20 cellular contexts compared by ENCODE assay signal in the genomic region with DNA sequence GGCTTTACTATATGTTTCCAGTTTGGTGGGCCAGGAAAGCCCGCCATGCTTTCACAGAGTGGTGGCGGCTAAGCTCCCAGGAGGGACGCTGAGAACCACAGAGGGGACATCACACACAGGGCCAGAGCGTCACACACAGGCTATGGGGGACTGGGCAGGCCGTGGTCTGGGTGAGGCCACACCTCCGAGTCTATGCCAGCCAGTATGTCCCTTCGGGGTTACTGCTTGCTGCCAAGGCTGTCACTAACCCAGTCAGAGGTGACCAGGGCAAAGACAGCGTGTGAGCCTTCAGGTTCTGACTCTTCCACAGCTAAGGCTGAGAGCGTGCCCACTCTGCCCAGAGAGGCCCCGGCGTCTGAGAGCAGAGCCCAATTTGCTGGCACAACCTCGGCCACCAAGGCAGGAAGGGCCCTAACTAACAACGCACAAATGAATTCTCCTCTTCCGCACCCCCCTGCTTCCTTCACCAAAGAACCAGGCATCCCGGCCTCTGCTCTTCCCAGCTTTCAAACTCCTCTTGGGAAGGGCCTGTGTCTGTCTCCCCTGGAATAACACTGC. TPM values are rescaled to one million over a fixed set of nuclear protein-coding genes. Genes with fewer than 3 reads are reported as not detected.
DNase-seq lines count a peak whose midpoint lies in the region; ATAC-seq, FAIRE-seq and TF ChIP-seq lines count a peak whose summit lies in the region.
"Had no signal": no experiment of that assay in that cellular context is flagged by ENCODE, and none has a peak within 500 bp of the region (broad histone marks: within the 10 kb centered on the region; RNA-seq: fewer than 3 reads in every experiment).

No MANE protein-coding gene starts in this region.

- no peak for TF ChIP-seq POLR2A in K562 (conservative IDR thresholded peaks at IDR 0.05)

- H3K79me2 ChIP-seq in K562 (ENCODE audit: control insufficient read depth, insufficient read depth, low read length) (peaks cover 47% of the 10 kb centered on the region), hepatocyte (no peaks in the 10 kb centered on the region)

- TF ChIP-seq RAD21 in K562 (CRISPR knock-in tag; conservative IDR thresholded peaks at IDR 0.05 in 1 of 2, IDR thresholded peaks at IDR 0.05 in 1 of 2) = no peak

- H3K36me3 ChIP-seq in K562 (ENCODE audit: control insufficient read depth, insufficient read depth, low read length) (peaks cover 48% of the 10 kb centered on the region; the same call in 2 of the 3 replicates), muscle layer of duodenum (ENCODE audit: control insufficient read depth in 1 of 2, insufficient read depth in 2 of 2, low read length in 2 of 2) (peaks cover 0 to 11% of the 10 kb centered on the region in 2 donors), upper lobe of right lung (peaks cover 10% of the 10 kb centered on the region), small intestine (ENCODE audit: control insufficient read depth in 2 of 2, insufficient read depth in 2 of 2, low read length in 2 of 2) (no peaks in the 10 kb centered on the region), hepatocyte (replicated peaks; ENCODE audit: insufficient read depth, low read depth) (no peaks in the 10 kb centered on the region)
- H3K36me3 ChIP-seq: pancreas, SJSA1, suprapubic skin had no signal

- H3K27ac ChIP-seq in K562 (ENCODE audit: extremely low read depth, low read depth, low read length) (no peak overlapping the region), muscle layer of duodenum (ENCODE audit: low read length) (peak overlapping the region; percentile 21), upper lobe of right lung (no peak overlapping the region), small intestine (ENCODE audit: low read depth in 1 of 2, low read length in 1 of 2) (no peak overlapping the region), hepatocyte (no peak overlapping the region)
- H3K27ac ChIP-seq: pancreas, SJSA1, suprapubic skin had no signal

- no peak for TF ChIP-seq EP300 in K562 (IDR thresholded peaks at IDR 0.05; ENCODE audit: low read length)

- H4K20me1 ChIP-seq in K562 (replicated peaks; ENCODE audit: control insufficient read depth, insufficient read depth, low read length) (no peaks in the 10 kb centered on the region), hepatocyte (ENCODE audit: insufficient read depth, poor library complexity, severe bottlenecking) (no peaks in the 10 kb centered on the region)

- no peak for FAIRE-seq in K562 (lab: Jason Lieb, UNC)
- FAIRE-seq in small intestine (lab: Jason Lieb, UNC) = no peak
- FAIRE-seq: D721Med, endometrium, frontal cortex, pancreas had no signal

- H2AFZ ChIP-seq in K562 (ENCODE audit: low read depth, low read length) (no peak overlapping the region), hepatocyte (no peak overlapping the region)

- ATAC-seq in Right ventricle myocardium inferior = peak; percentile 45
- ATAC-seq in K562 = no peak
- no peak for ATAC-seq in upper lobe of right lung
- ATAC-seq: activated naive CD4-positive, alpha-beta T cell treated with anti-CD3 and anti-CD28 coated beads, Interleukin-2, amount 50 U/mL, for 72 hours; pancreas had no signal

- CTCF ChIA-PET in K562 (lab: Yijun Ruan, JAX; ENCODE audit: low intra/inter-chr PET ratio) = no interaction called here

- H3K9ac ChIP-seq in K562 (ENCODE audit: insufficient read depth in 1 of 2, low read depth in 2 of 2, low read length in 2 of 2) = peak overlapping the region in 1 of 2 experiments; percentile 80; a peak in 2 of 4 replicates

- H3K4me3 ChIP-seq in K562 (no peak overlapping the region), muscle layer of duodenum (ENCODE audit: low read depth in 1 of 2, low read length in 2 of 2) (no peak overlapping the region), upper lobe of right lung (no peak overlapping the region), small intestine (ENCODE audit: low read depth in 1 of 2, low read length in 2 of 2) (no peak overlapping the region), hepatocyte (no peak overlapping the region)
- H3K4me3 ChIP-seq: pancreas, SJSA1 had no signal

- H3K9me1 ChIP-seq in K562 (ENCODE audit: control insufficient read depth, insufficient read depth, low read length) = no peaks in the 10 kb centered on the region

- H3K27me3 ChIP-seq in K562 (ENCODE audit: control insufficient read depth in 2 of 2, insufficient read depth in 2 of 2, low read length in 2 of 2) = no peaks in the 10 kb centered on the region
- no peaks in the 10 kb centered on the region for H3K27me3 ChIP-seq in muscle layer of duodenum (ENCODE audit: low read depth, low read length)
- no peaks in the 10 kb centered on the region for H3K27me3 ChIP-seq in upper lobe of right lung
- no peaks in the 10 kb centered on the region for H3K27me3 ChIP-seq in small intestine (ENCODE audit: control insufficient read depth in 2 of 2, insufficient read depth in 2 of 2, low read length in 2 of 2)
- H3K27me3 ChIP-seq in hepatocyte = no peaks in the 10 kb centered on the region
- H3K27me3 ChIP-seq: pancreas, SJSA1, spleen, suprapubic skin had no signal

- in situ Hi-C loops in K562 (cut with MboI) = no loop called here

- no peak for TF ChIP-seq CTCF in K562 (IDR thresholded peaks at IDR 0.05 in 2 of 3, conservative IDR thresholded peaks at IDR 0.05 in 1 of 3; ENCODE audit: insufficient read depth in 2 of 3, low read depth in 1 of 3, low read length in 3 of 3)
- no peak for TF ChIP-seq CTCF in upper lobe of right lung (IDR thresholded peaks at IDR 0.05)
- no peak for TF ChIP-seq CTCF in hepatocyte (IDR thresholded peaks at IDR 0.05; ENCODE audit: poor library complexity)

- no peak for DNase-seq in Right ventricle myocardium inferior (ENCODE audit: missing footprints)
- DNase-seq in cardiac septum (ENCODE audit: low spot score) = no peak
- no peak for DNase-seq in K562 (ENCODE audit: extremely low read depth in 1 of 4, low spot score in 3 of 4)
- DNase-seq in upper lobe of right lung = no peak
- no peak for DNase-seq in NCI-H1694 treated with DMSO at 0.1 percent for 48 hours (lab: John Stamatoyannopoulos, UW)
- DNase-seq in small intestine = no peak
- no peak for DNase-seq in hepatocyte (ENCODE audit: low spot score)
- DNase-seq: activated CD8-positive, alpha-beta memory T cell treated with anti-CD3 and anti-CD28 coated beads for 24 hours; NCI-H1105 treated with DMSO at 0.1 percent for 48 hours; NCI-H2171; NK-92 treated with Interleukin-12 subunit alpha and Interleukin-12 subunit beta, amount 100 ng/mL, for 24 hours; pancreas; spleen had no signal

- H3K9me2 ChIP-seq in hepatocyte (replicated peaks; ENCODE audit: insufficient read depth) = no peaks in the 10 kb centered on the region

- intact Hi-C loops in Right ventricle myocardium inferior (cut with DNase I) (no loop called here), cardiac septum (cut with DNase I) (loop anchor here (10.0 kb wide), 1 partner anchor 198 kb away; no protein-coding TSS in a partner anchor), K562 (cut with micrococcal nuclease) (no loop called here), upper lobe of right lung (cut with DNase I) (no loop called here)

- no peaks in the 10 kb centered on the region for H3K9me3 ChIP-seq in K562 (replicated peaks; ENCODE audit: control insufficient read depth, insufficient read depth, low read depth, low read length)
- no peaks in the 10 kb centered on the region for H3K9me3 ChIP-seq in muscle layer of duodenum (ENCODE audit: control insufficient read depth in 1 of 2, low read length in 2 of 2)
- H3K9me3 ChIP-seq in upper lobe of right lung = no peaks in the 10 kb centered on the region
- H3K9me3 ChIP-seq in small intestine (ENCODE audit: control insufficient read depth, low read depth) = no peaks in the 10 kb centered on the region
- no peaks in the 10 kb centered on the region for H3K9me3 ChIP-seq in hepatocyte (ENCODE audit: low read depth)
- H3K9me3 ChIP-seq: pancreas, SJSA1, spleen, suprapubic skin had no signal

- H3K4me2 ChIP-seq in K562 (ENCODE audit: insufficient read depth, low read length) (peak overlapping the region; percentile 84; the same call in 1 of the 2 replicates), hepatocyte (no peak overlapping the region)

- H3K4me1 ChIP-seq in K562 (replicated peaks in 1 of 2; ENCODE audit: control insufficient read depth in 2 of 2, insufficient read depth in 2 of 2, low read length in 2 of 2) = peaks cover 10 to 39% of the 10 kb centered on the region in 2 experiments; a peak in 4 of 5 replicates
- H3K4me1 ChIP-seq in muscle layer of duodenum (ENCODE audit: control insufficient read depth in 1 of 2, insufficient read depth in 2 of 2, low read length in 2 of 2) = peaks cover 12 to 61% of the 10 kb centered on the region in 2 donors
- peaks cover 33% of the 10 kb centered on the region for H3K4me1 ChIP-seq in upper lobe of right lung
- peaks cover 0 to 4% of the 10 kb centered on the region in 2 donors for H3K4me1 ChIP-seq in small intestine (ENCODE audit: control insufficient read depth in 2 of 2, insufficient read depth in 1 of 2, low read depth in 1 of 2, low read length in 1 of 2)
- H3K4me1 ChIP-seq in hepatocyte (ENCODE audit: insufficient read depth) = no peaks in the 10 kb centered on the region

- POLR2A ChIA-PET in K562 (lab: Yijun Ruan, JAX) = no interaction called here

- no TSS peak for BruUV-seq in K562 (replicated peaks; lab: Mats Ljungman, UMichigan)

- WGBS in K562 (ENCODE audit: insufficient coverage, low coverage, missing lambda C conversion rate) = 98% methylated on average over 8 of the region's 15 CpGs
- WGBS in small intestine, 3 donors = 87 to 93% (median 90%) methylated on average over 15 of the region's 15 CpGs
- 91% methylated on average over 15 of the region's 15 CpGs for WGBS in hepatocyte (ENCODE audit: low lambda C conversion rate, missing lambda C conversion rate)

RNA-seq across cellular contexts. Expression of gene PLD6, which starts 2.9 kb away (rescaled TPM):
- 12.9 TPM for total RNA-seq in Right ventricle myocardium inferior
- total RNA-seq in cardiac septum = 1.4 TPM
- total RNA-seq in K562 (2011; cell fraction: chromatin; rRNA removed; ENCODE audit: low replicate concordance) = 18.1 and 27.4 TPM in 2 replicates
- total RNA-seq in K562 (2011; cell fraction: nucleolus; rRNA removed) = 21.3 and 28.2 TPM in 2 replicates
- total RNA-seq in K562 (2011; cell fraction: nucleoplasm; rRNA removed) = 27.1 and 28.1 TPM in 2 replicates
- total RNA-seq in K562 (2014; rRNA removed) = 10.0 and 13.9 TPM in 2 replicates
- total RNA-seq in K562 (2014; rRNA removed; fragmentation: Illumina TruSeq; extraction: Trizol) = 6.5 and 7.4 TPM in 2 replicates
- total RNA-seq in K562 (2015; rRNA removed; fragmentation: Illumina TruSeq; extraction: Trizol) = 6.5 and 6.9 TPM in 2 replicates
- total RNA-seq in K562 (2021) = 12.5 and 13.3 TPM in 2 replicates
- 7.5 and 9.3 TPM in 2 replicates for polyA plus RNA-seq in K562 (2011; rRNA removed)
- 9.3 and 9.5 TPM in 2 replicates for polyA plus RNA-seq in K562 (2011; cell fraction: cytosol; rRNA removed)
- 6.9 and 7.1 TPM in 2 replicates for polyA plus RNA-seq in K562 (2011; cell fraction: nucleus; rRNA removed)
- 3.2 and 6.1 TPM in 2 replicates for polyA plus RNA-seq in K562 (2012)
- polyA plus RNA-seq in K562 (2014; fragmentation: Illumina TruSeq; extraction: Trizol) = 9.4 and 10.8 TPM in 2 replicates
- polyA plus RNA-seq in K562 (2014; fragmentation: Nextera tagmentation; extraction: Ambion mirVana) = 10 to 100 TPM in 1 of 2 experiments, 1 to 10 TPM in 1; 3.6 to 15.6 TPM
- 11.3 and 13.9 TPM in 2 replicates for polyA plus RNA-seq in K562 (2014; rRNA removed)
- polyA minus RNA-seq in K562 (2011; rRNA and poly(A)+ RNA removed) = 7.9 and 13.4 TPM in 2 replicates
- 6.2 and 6.7 TPM in 2 replicates for polyA minus RNA-seq in K562 (2011; cell fraction: cytosol; rRNA and poly(A)+ RNA removed)
- 4.4 and 4.6 TPM in 2 replicates for polyA minus RNA-seq in K562 (2011; cell fraction: nucleus; rRNA and poly(A)+ RNA removed)
- total RNA-seq in upper lobe of right lung = 4.9 TPM
- polyA plus RNA-seq in small intestine = 1 to 10 TPM; 1.4 to 1.8 (median 1.5) TPM
- 0.24 and 0.97 TPM in 2 replicates for total RNA-seq in hepatocyte
- 0.63 and 0.79 TPM in 2 replicates for polyA plus RNA-seq in hepatocyte

RNA-seq across cellular contexts. Expression of gene FLCN, which starts 33.7 kb away (rescaled TPM):
- total RNA-seq in Right ventricle myocardium inferior = 56.4 TPM
- 36.1 TPM for total RNA-seq in cardiac septum
- total RNA-seq in K562 (2011; cell fraction: chromatin; rRNA removed; ENCODE audit: low replicate concordance) = 103 and 239 TPM in 2 replicates
- 94.7 and 106 TPM in 2 replicates for total RNA-seq in K562 (2011; cell fraction: nucleolus; rRNA removed)
- 92.5 and 107 TPM in 2 replicates for total RNA-seq in K562 (2011; cell fraction: nucleoplasm; rRNA removed)
- 17.9 and 23.2 TPM in 2 replicates for total RNA-seq in K562 (2014; rRNA removed)
- total RNA-seq in K562 (2014; rRNA removed; fragmentation: Illumina TruSeq; extraction: Trizol) = 10.0 and 10.7 TPM in 2 replicates
- 20.7 and 22.5 TPM in 2 replicates for total RNA-seq in K562 (2015; rRNA removed; fragmentation: Illumina TruSeq; extraction: Trizol)
- total RNA-seq in K562 (2021) = 31.1 and 33.5 TPM in 2 replicates
- 10.9 and 12.2 TPM in 2 replicates for polyA plus RNA-seq in K562 (2011; rRNA removed)
- 9.9 and 10.6 TPM in 2 replicates for polyA plus RNA-seq in K562 (2011; cell fraction: cytosol; rRNA removed)
- polyA plus RNA-seq in K562 (2011; cell fraction: nucleus; rRNA removed) = 22.7 and 40.7 TPM in 2 replicates
- polyA plus RNA-seq in K562 (2012) = 22.0 and 26.6 TPM in 2 replicates
- 10.7 and 14.5 TPM in 2 replicates for polyA plus RNA-seq in K562 (2014; fragmentation: Illumina TruSeq; extraction: Trizol)
- polyA plus RNA-seq in K562 (2014; fragmentation: Nextera tagmentation; extraction: Ambion mirVana) = 1 to 10 TPM; 1.6 to 1.8 TPM
- polyA plus RNA-seq in K562 (2014; rRNA removed) = 15.9 and 17.4 TPM in 2 replicates
- polyA minus RNA-seq in K562 (2011; rRNA and poly(A)+ RNA removed) = 11.5 and 19.0 TPM in 2 replicates
- polyA minus RNA-seq in K562 (2011; cell fraction: cytosol; rRNA and poly(A)+ RNA removed) = 9.4 and 10.0 TPM in 2 replicates
- 17.8 and 19.1 TPM in 2 replicates for polyA minus RNA-seq in K562 (2011; cell fraction: nucleus; rRNA and poly(A)+ RNA removed)
- 106 TPM for total RNA-seq in upper lobe of right lung
- polyA plus RNA-seq in small intestine = 10 to 100 TPM; 17.5 to 38.4 (median 37.3) TPM
- 51.5 and 66.2 TPM in 2 replicates for total RNA-seq in hepatocyte
- polyA plus RNA-seq in hepatocyte = 31.0 and 39.0 TPM in 2 replicates
